9 cellular contexts compared by ENCODE assay signal in the genomic region with DNA sequence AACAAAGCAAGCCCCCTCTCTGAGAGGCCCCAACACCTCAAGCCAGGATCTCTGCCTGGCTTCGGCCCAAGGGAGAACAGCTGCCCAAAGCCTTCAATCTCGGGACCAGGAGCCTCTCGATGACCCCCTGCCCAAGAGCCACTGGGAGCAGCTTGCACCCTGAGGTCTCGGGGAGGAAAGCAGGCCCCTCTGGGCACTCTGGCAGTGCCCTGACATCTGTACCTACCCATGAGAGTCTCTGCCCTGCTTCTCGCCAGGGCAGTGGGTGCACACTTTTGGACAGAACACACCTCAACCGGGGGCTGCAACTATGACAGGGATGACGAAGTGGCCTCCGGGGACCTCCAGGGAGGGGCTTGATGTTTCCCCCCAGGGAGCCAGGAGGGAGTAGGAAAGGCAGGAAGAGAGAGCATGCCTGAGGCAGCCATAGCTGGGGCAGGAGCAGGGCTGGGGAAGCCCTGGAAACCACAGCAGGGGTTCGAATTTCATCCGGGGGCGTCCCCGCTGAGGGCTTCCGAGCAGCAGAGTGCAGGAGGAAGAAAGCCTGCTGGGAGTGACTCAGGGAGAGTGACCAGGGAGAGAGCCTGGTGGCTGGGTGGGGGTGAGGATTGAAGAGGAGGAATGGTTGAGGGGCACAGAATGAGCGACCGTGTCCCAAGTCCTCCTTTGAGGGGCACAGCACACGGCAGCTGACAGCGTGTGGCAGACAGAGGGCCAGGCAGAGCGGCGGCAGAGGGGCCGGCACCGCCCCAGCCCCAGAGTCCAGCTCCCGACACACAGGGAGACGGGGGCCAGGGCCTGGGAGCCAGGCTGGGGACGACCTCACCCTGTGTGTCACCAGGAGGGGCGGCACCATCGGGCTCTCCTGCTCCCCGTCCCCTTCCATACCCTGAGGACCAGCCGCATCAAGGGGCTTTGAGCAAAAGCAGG. TPM values are rescaled to one million over a fixed set of nuclear protein-coding genes. Genes with fewer than 3 reads are reported as not detected.
DNase-seq lines count a peak whose midpoint lies in the region; ATAC-seq and TF ChIP-seq lines count a peak whose summit lies in the region.
"Had no signal": no experiment of that assay in that cellular context is flagged by ENCODE, and none has a peak within 500 bp of the region (broad histone marks: within the 10 kb centered on the region; RNA-seq: fewer than 3 reads in every experiment).

No MANE protein-coding gene starts in this region.

- intact Hi-C loops in dorsolateral prefrontal cortex (cut with DNase I): loop anchor here in 1 of 2 donors (10.0 kb wide), 1 partner anchor 73 kb away; no protein-coding TSS in a partner anchor

- no peaks in the 10 kb centered on the region for H3K9me3 ChIP-seq in Peyer's patch
- H3K9me3 ChIP-seq in muscle layer of duodenum (ENCODE audit: control insufficient read depth in 1 of 2, low read length in 2 of 2): no peaks in the 10 kb centered on the region
- H3K9me3 ChIP-seq: gastrocnemius medialis had no signal

- H3K27me3 ChIP-seq in Peyer's patch (no peaks in the 10 kb centered on the region), dorsolateral prefrontal cortex (no peaks in the 10 kb centered on the region), muscle layer of duodenum (ENCODE audit: low read depth, low read length) (no peaks in the 10 kb centered on the region)

- H3K27ac ChIP-seq in Peyer's patch (peak overlapping the region in 1 of 4 donors; percentile 93), dorsolateral prefrontal cortex (no peak overlapping the region), muscle layer of duodenum (ENCODE audit: low read length) (no peak overlapping the region)
- H3K27ac ChIP-seq: gastrocnemius medialis had no signal

- H3K4me3 ChIP-seq in Peyer's patch: peak overlapping the region; percentile 69 to 99 (median 92)
- H3K4me3 ChIP-seq in dorsolateral prefrontal cortex: peak overlapping the region in 53 of 59 donors; percentile 34 to 86 (median 74)
- peak overlapping the region; percentile 53 to 75 for H3K4me3 ChIP-seq in muscle layer of duodenum (ENCODE audit: low read depth in 1 of 2, low read length in 2 of 2)

- TF ChIP-seq CTCF in Peyer's patch (IDR thresholded peaks at IDR 0.05) (no peak), dorsolateral prefrontal cortex (IDR thresholded peaks at IDR 0.05 in 54 of 56, conservative IDR thresholded peaks at IDR 0.05 in 2 of 56; ENCODE audit: low read depth in 1 of 56, partially characterized antibody in 56 of 56) (no peak)

- no peak for TF ChIP-seq POLR2A in Peyer's patch (IDR thresholded peaks at IDR 0.05)

- H3K4me1 ChIP-seq in Peyer's patch (peaks cover 0 to 28% (median 18%) of the 10 kb centered on the region in 4 donors), muscle layer of duodenum (ENCODE audit: control insufficient read depth in 1 of 2, insufficient read depth in 2 of 2, low read length in 2 of 2) (peaks cover 0 to 22% of the 10 kb centered on the region in 2 donors)

- no peak for ATAC-seq in HG03439 (IDR thresholded peaks at IDR 0.05; ENCODE audit: unreplicated experiment)
- ATAC-seq: gastrocnemius medialis had no signal

- H3K36me3 ChIP-seq in Peyer's patch: peaks cover 0 to 18% (median 0%) of the 10 kb centered on the region in 3 donors
- H3K36me3 ChIP-seq in muscle layer of duodenum (ENCODE audit: control insufficient read depth in 1 of 2, insufficient read depth in 2 of 2, low read length in 2 of 2): peaks cover 5 to 12% of the 10 kb centered on the region in 2 donors
- H3K36me3 ChIP-seq: gastrocnemius medialis had no signal

- DNase-seq in activated CD4-positive, alpha-beta T cell treated with anti-CD3 and anti-CD28 coated beads for 1 hour: peak; percentile 6
- no peak for DNase-seq in activated CD4-positive, alpha-beta T cell treated with anti-CD3 and anti-CD28 coated beads for 48 hours
- peak in 2 of 3 donors; percentile 43 to 49 for DNase-seq in Peyer's patch
- DNase-seq in dorsolateral prefrontal cortex: peak in 7 of 10 donors; percentile 2 to 42 (median 19)
- no peak for DNase-seq in SHP77 treated with DMSO at 0.1 percent for 48 hours (lab: John Stamatoyannopoulos, UW)
- DNase-seq in central memory CD4-positive, alpha-beta T cell: no peak

RNA-seq across cellular contexts. Expression of a gene that starts 1.8 kb away (rescaled TPM):
- total RNA-seq in Peyer's patch: 10 to 100 TPM in 3 of 4 donors, 1 to 10 TPM in 1; 8.8 to 59.4 (median 28.5) TPM
- 10 to 100 TPM; 24.4 to 66.5 (median 41.3) TPM for total RNA-seq in dorsolateral prefrontal cortex

Comparison
In these comparisons a context has a peak if more than half of its experiments do, and no peak if none do; other contexts are left out.
1. DNase-seq: peak in activated CD4-positive, alpha-beta T cell treated with anti-CD3 and anti-CD28 coated beads for 1 hour (single experiment), Peyer's patch (2 of 3) and dorsolateral prefrontal cortex (7 of 10); none in activated CD4-positive, alpha-beta T cell treated with anti-CD3 and anti-CD28 coated beads for 48 hours (single experiment), SHP77 treated with DMSO at 0.1 percent for 48 hours (single experiment) and central memory CD4-positive, alpha-beta T cell (single experiment).
2. Peak in every context shown above with its lines, with median percentiles within 50 percentile points of each other: H3K4me3 ChIP-seq.